ENCODE assay signal across 8 cellular contexts in genomic region chr4:185201983-185202962, GRCh38.
DNase-seq lines count a peak whose midpoint lies in the region; ATAC-seq lines count a peak whose summit lies in the region.

No MANE protein-coding gene starts in this region.

- H2AFZ ChIP-seq in neuron (ENCODE audit: low read depth, low read length), result no peak overlapping the region

- H3K4me1 ChIP-seq in neuron (ENCODE audit: insufficient read depth, low read length), result peaks cover 9% of the 10 kb centered on the region

- no peak for ATAC-seq in activated CD4-positive, CD25-positive, alpha-beta regulatory T cell treated with anti-CD3 and anti-CD28 coated beads, Interleukin-2, amount 50 U/mL, for 24 hours
- no peak for ATAC-seq in HG02678 (IDR thresholded peaks at IDR 0.05; ENCODE audit: unreplicated experiment)

- peak overlapping the region; percentile 98 for H3K4me3 Mint-ChIP-seq in T-helper 1 cell treated with Interleukin-12 subunit alpha and Interleukin-12 subunit beta and Interleukin-4 antibody, amounts not matched to agents 30 μg/mL and 1 μg/mL, for 36 hours
- H3K4me3 Mint-ChIP-seq in dendritic cell treated with granulocyte-macrophage colony-stimulating factor and Interleukin-4, amounts not matched to agents 40 ng/mL and 50 ng/mL, for 4 days, result peak overlapping the region; percentile 84

- H3K27me3 Mint-ChIP-seq in T-helper 1 cell treated with Interleukin-12 subunit alpha and Interleukin-12 subunit beta and Interleukin-4 antibody, amounts not matched to agents 30 μg/mL and 1 μg/mL, for 36 hours (ENCODE audit: low read depth), result no peaks in the 10 kb centered on the region
- H3K27me3 Mint-ChIP-seq in dendritic cell treated with granulocyte-macrophage colony-stimulating factor and Interleukin-4, amounts not matched to agents 40 ng/mL and 50 ng/mL, for 4 days, result peaks cover 12% of the 10 kb centered on the region

- peak overlapping the region; percentile 99 for H3K27ac Mint-ChIP-seq in T-helper 1 cell treated with Interleukin-12 subunit alpha and Interleukin-12 subunit beta and Interleukin-4 antibody, amounts not matched to agents 30 μg/mL and 1 μg/mL, for 36 hours
- H3K27ac Mint-ChIP-seq in dendritic cell treated with granulocyte-macrophage colony-stimulating factor and Interleukin-4, amounts not matched to agents 40 ng/mL and 50 ng/mL, for 4 days, result peak overlapping the region; percentile 83

- peaks cover 26% of the 10 kb centered on the region for H3K4me1 Mint-ChIP-seq in T-helper 1 cell treated with Interleukin-12 subunit alpha and Interleukin-12 subunit beta and Interleukin-4 antibody, amounts not matched to agents 30 μg/mL and 1 μg/mL, for 36 hours (ENCODE audit: low read depth)
- H3K4me1 Mint-ChIP-seq in dendritic cell treated with granulocyte-macrophage colony-stimulating factor and Interleukin-4, amounts not matched to agents 40 ng/mL and 50 ng/mL, for 4 days (ENCODE audit: low read depth), result peaks cover 39% of the 10 kb centered on the region

- H3K36me3 ChIP-seq in neuron (ENCODE audit: insufficient read depth, low read length), result peaks cover 3% of the 10 kb centered on the region

- peak overlapping the region; percentile 60 for H3K4me3 ChIP-seq in neuron (ENCODE audit: low read length)

- no peaks in the 10 kb centered on the region for H3K27me3 ChIP-seq in neuron (ENCODE audit: insufficient read depth, low read length)

- intact Hi-C loops in dendritic cell treated with granulocyte-macrophage colony-stimulating factor and Interleukin-4, amounts not matched to agents 40 ng/mL and 50 ng/mL, for 4 days (cut with micrococcal nuclease), result loop anchor here (5.0 to 10.0 kb wide), 5 partner anchors 193 to 863 kb away; partner anchors contain the start of genes ANKRD37, CCDC110, LRP2BP and TLR3
- intact Hi-C loops in head of caudate nucleus (cut with DNase I), result loop anchor here (5.0 kb wide), 1 partner anchor 195 kb away; the partner anchor contains the start of genes ANKRD37 and LRP2BP

- no peaks in the 10 kb centered on the region for H3K9me3 ChIP-seq in neuron (ENCODE audit: low read length)

- peak; percentile 10 for DNase-seq in activated CD4-positive, CD25-positive, alpha-beta regulatory T cell treated with anti-CD3 and anti-CD28 coated beads, Interleukin-2, amount 50 U/mL, for 16 hours (ENCODE audit: low read depth, low spot score)
- DNase-seq in SW480 (ENCODE audit: low spot score) (no peak), head of caudate nucleus (no peak)

- peaks cover 4% of the 10 kb centered on the region for H3K36me3 Mint-ChIP-seq in T-helper 1 cell treated with Interleukin-12 subunit alpha and Interleukin-12 subunit beta and Interleukin-4 antibody, amounts not matched to agents 30 μg/mL and 1 μg/mL, for 36 hours (ENCODE audit: low read depth)
- H3K36me3 Mint-ChIP-seq in dendritic cell treated with granulocyte-macrophage colony-stimulating factor and Interleukin-4, amounts not matched to agents 40 ng/mL and 50 ng/mL, for 4 days (ENCODE audit: low read depth), result no peaks in the 10 kb centered on the region

- no peaks in the 10 kb centered on the region for H3K9me3 Mint-ChIP-seq in T-helper 1 cell treated with Interleukin-12 subunit alpha and Interleukin-12 subunit beta and Interleukin-4 antibody, amounts not matched to agents 30 μg/mL and 1 μg/mL, for 36 hours
- H3K9me3 Mint-ChIP-seq in dendritic cell treated with granulocyte-macrophage colony-stimulating factor and Interleukin-4, amounts not matched to agents 40 ng/mL and 50 ng/mL, for 4 days, result no peaks in the 10 kb centered on the region
